18 cellular contexts compared by ENCODE assay signal in the genomic region with DNA sequence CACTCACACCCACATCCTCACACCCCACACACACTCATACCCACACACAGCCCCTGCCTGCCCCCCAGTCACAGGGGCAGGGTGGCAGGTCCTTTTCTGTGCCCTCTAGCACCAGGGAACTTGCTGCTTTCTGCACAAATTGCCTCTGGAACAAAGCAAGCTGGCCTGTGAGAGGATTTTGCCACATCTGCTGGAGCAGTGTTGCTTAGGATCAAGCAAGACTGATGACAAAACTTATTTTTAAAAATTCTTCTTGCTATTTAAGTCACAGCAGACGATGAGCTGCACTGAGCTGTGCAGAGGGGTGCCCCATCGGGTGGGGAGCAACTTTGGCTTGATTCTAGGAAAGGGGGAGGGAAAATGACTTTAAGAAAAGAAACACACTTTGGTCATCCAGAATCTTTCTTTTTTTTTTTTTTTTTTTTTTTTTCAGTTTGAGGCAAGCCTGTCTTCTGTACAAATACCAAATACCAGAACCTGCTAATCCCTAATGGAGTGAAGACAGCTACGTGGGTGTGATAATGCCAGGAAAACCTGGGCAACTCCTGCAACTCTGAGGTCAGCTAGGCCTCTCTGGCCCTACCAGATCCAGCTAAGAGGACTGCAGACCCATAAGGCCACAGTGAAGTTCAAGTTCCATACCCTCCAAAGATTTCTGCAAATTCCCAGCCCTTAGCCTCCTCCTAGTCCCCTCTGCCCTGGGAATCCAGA.
DNase-seq lines count a peak whose midpoint lies in the region; ATAC-seq and TF ChIP-seq lines count a peak whose summit lies in the region.
"Had no signal": no experiment of that assay in that cellular context is flagged by ENCODE, and none has a peak within 500 bp of the region (broad histone marks: within the 10 kb centered on the region; RNA-seq: fewer than 3 reads in every experiment).

No MANE protein-coding gene starts in this region.

- POLR2A ChIA-PET in activated CD4-positive, alpha-beta memory T cell treated with anti-CD3 and anti-CD28 coated beads, Interleukin-2, amount 10 ng/mL, durations not matched to agents 7 days and 5 days (lab: Charles Lee): no interaction called here
- POLR2A ChIA-PET in activated CD4-positive, alpha-beta memory T cell treated with anti-CD3 and anti-CD28 coated beads for 36 hours (lab: Charles Lee): interaction anchor here (0.6 kb wide), 1 partner anchor 652 kb away, joined by 3 read pairs; no protein-coding TSS in a partner anchor

- H3K36me3 Mint-ChIP-seq in activated CD4-positive, alpha-beta memory T cell treated with anti-CD3 and anti-CD28 coated beads, Interleukin-2, amount 10 ng/mL, durations not matched to agents 7 days and 5 days (ENCODE audit: low read depth): no peaks in the 10 kb centered on the region
- H3K36me3 Mint-ChIP-seq in activated CD4-positive, alpha-beta memory T cell treated with anti-CD3 and anti-CD28 coated beads for 36 hours: no peaks in the 10 kb centered on the region
- H3K36me3 Mint-ChIP-seq: CD14-positive monocyte; CD8-positive, alpha-beta T cell had no signal

- H3K4me3 Mint-ChIP-seq in activated CD4-positive, alpha-beta memory T cell treated with anti-CD3 and anti-CD28 coated beads, Interleukin-2, amount 10 ng/mL, durations not matched to agents 7 days and 5 days: no peak overlapping the region
- no peak overlapping the region for H3K4me3 Mint-ChIP-seq in activated CD4-positive, alpha-beta memory T cell treated with anti-CD3 and anti-CD28 coated beads for 36 hours
- H3K4me3 Mint-ChIP-seq: CD14-positive monocyte; CD8-positive, alpha-beta T cell had no signal

- no peaks in the 10 kb centered on the region for H3K79me2 ChIP-seq in osteoblast (ENCODE audit: insufficient read depth, low read length)

- no peak for TF ChIP-seq EP300 in esophagus muscularis mucosa (IDR thresholded peaks at IDR 0.05)

- 39% methylated on average over 3 of the region's 3 CpGs for WGBS in esophagus muscularis mucosa

- H3K4me1 Mint-ChIP-seq in activated CD4-positive, alpha-beta memory T cell treated with anti-CD3 and anti-CD28 coated beads, Interleukin-2, amount 10 ng/mL, durations not matched to agents 7 days and 5 days: no peaks in the 10 kb centered on the region
- H3K4me1 Mint-ChIP-seq in activated CD4-positive, alpha-beta memory T cell treated with anti-CD3 and anti-CD28 coated beads for 36 hours (ENCODE audit: low read depth): no peaks in the 10 kb centered on the region

- H3K27ac ChIP-seq in VCaP (peak overlapping the region; percentile 75; the same call in 1 of the 2 replicates), esophagus muscularis mucosa (replicated peaks in 1 of 4) (peak overlapping the region in 3 of 4 donors; percentile 3 to 55 (median 20)), thoracic aorta (peak overlapping the region; percentile 24 to 60), osteoblast (ENCODE audit: low read depth, low read length) (no peak overlapping the region)
- H3K27ac ChIP-seq: 22Rv1, HL-60 had no signal

- no peaks in the 10 kb centered on the region for H3K9me3 Mint-ChIP-seq in activated CD4-positive, alpha-beta memory T cell treated with anti-CD3 and anti-CD28 coated beads, Interleukin-2, amount 10 ng/mL, durations not matched to agents 7 days and 5 days
- H3K9me3 Mint-ChIP-seq in activated CD4-positive, alpha-beta memory T cell treated with anti-CD3 and anti-CD28 coated beads for 36 hours: no peaks in the 10 kb centered on the region
- H3K9me3 Mint-ChIP-seq: CD8-positive, alpha-beta T cell had no signal

- peak; percentile 7 for DNase-seq in activated CD4-positive, alpha-beta memory T cell treated with anti-CD3 and anti-CD28 coated beads, Interleukin-2, amount 10 ng/mL, durations not matched to agents 7 days and 5 days
- no peak for DNase-seq in activated CD4-positive, alpha-beta memory T cell treated with anti-CD3 and anti-CD28 coated beads for 36 hours
- DNase-seq in esophagus muscularis mucosa (ENCODE audit: extremely low spot score) (no peak), thoracic aorta (ENCODE audit: low spot score) (no peak), left lobe of liver (ENCODE audit: low spot score) (no peak), osteoblast (ENCODE audit: insufficient read length, low spot score, missing footprints) (no peak)
- DNase-seq: CD8-positive, alpha-beta T cell; COR-L47; DMS153; DMS79 treated with DMSO at 0.1 percent for 48 hours; GDM1; GOT3 had no signal

- CTCF ChIA-PET in activated CD4-positive, alpha-beta memory T cell treated with anti-CD3 and anti-CD28 coated beads, Interleukin-2, amount 10 ng/mL, durations not matched to agents 7 days and 5 days (lab: Charles Lee): interaction anchor here (0.7 kb wide), 1 partner anchor 351 kb away, joined by 4 read pairs; no protein-coding TSS in a partner anchor
- CTCF ChIA-PET in activated CD4-positive, alpha-beta memory T cell treated with anti-CD3 and anti-CD28 coated beads for 36 hours (lab: Charles Lee): interaction anchor here (0.6 kb wide), 1 partner anchor 662 kb away, joined by 3 read pairs; no protein-coding TSS in a partner anchor

- no peak overlapping the region for H3K4me3 ChIP-seq in esophagus muscularis mucosa
- no peak overlapping the region for H3K4me3 ChIP-seq in thoracic aorta
- H3K4me3 ChIP-seq in osteoblast (ENCODE audit: insufficient read depth, low read length): no peak overlapping the region
- H3K4me3 ChIP-seq: HAP-1 had no signal

- TF ChIP-seq CTCF in VCaP (conservative IDR thresholded peaks at IDR 0.05) (no peak), esophagus muscularis mucosa (IDR thresholded peaks at IDR 0.05) (no peak), thoracic aorta (IDR thresholded peaks at IDR 0.05) (no peak), osteoblast (IDR thresholded peaks at IDR 0.05; ENCODE audit: extremely low read depth, low read depth, low read length) (no peak)

- TF ChIP-seq POLR2A in esophagus muscularis mucosa (IDR thresholded peaks at IDR 0.05; ENCODE audit: low read depth): no peak

- H3K27me3 Mint-ChIP-seq in activated CD4-positive, alpha-beta memory T cell treated with anti-CD3 and anti-CD28 coated beads, Interleukin-2, amount 10 ng/mL, durations not matched to agents 7 days and 5 days: peaks cover 19% of the 10 kb centered on the region
- peaks cover 9% of the 10 kb centered on the region for H3K27me3 Mint-ChIP-seq in activated CD4-positive, alpha-beta memory T cell treated with anti-CD3 and anti-CD28 coated beads for 36 hours

- H3K4me1 ChIP-seq in esophagus muscularis mucosa (peaks cover 10 to 46% (median 34%) of the 10 kb centered on the region in 4 donors), thoracic aorta (ENCODE audit: control insufficient read depth in 1 of 2, low read depth in 2 of 2) (peaks cover 15 to 50% of the 10 kb centered on the region in 2 donors), osteoblast (ENCODE audit: insufficient read depth, low read length) (no peaks in the 10 kb centered on the region)
- H3K4me1 ChIP-seq: HAP-1 had no signal

- H2AFZ ChIP-seq in osteoblast (ENCODE audit: low read length): no peak overlapping the region

- H3K9me3 ChIP-seq in esophagus muscularis mucosa (no peaks in the 10 kb centered on the region), thoracic aorta (no peaks in the 10 kb centered on the region), osteoblast (ENCODE audit: low read depth, low read length) (no peaks in the 10 kb centered on the region)
- H3K9me3 ChIP-seq: HAP-1 had no signal

- no peak overlapping the region for H3K4me2 ChIP-seq in osteoblast (ENCODE audit: insufficient read depth, low read length)

- intact Hi-C loops in activated CD4-positive, alpha-beta memory T cell treated with anti-CD3 and anti-CD28 coated beads for 36 hours (cut with micrococcal nuclease): no loop called here
- intact Hi-C loops in esophagus muscularis mucosa (cut with DNase I): no loop called here

- H3K27me3 ChIP-seq in esophagus muscularis mucosa (no peaks in the 10 kb centered on the region), thoracic aorta (replicated peaks; ENCODE audit: insufficient read depth) (no peaks in the 10 kb centered on the region), osteoblast (ENCODE audit: insufficient read depth, low read length) (no peaks in the 10 kb centered on the region)

- ATAC-seq in thoracic aorta (ENCODE audit: insufficient number of reproducible peaks, low FRiP score, low read depth) (no peak), left lobe of liver (no peak), HG02938 (IDR thresholded peaks at IDR 0.05; ENCODE audit: unreplicated experiment) (no peak)
- ATAC-seq: CD8-positive, alpha-beta T cell had no signal

- H4K20me1 ChIP-seq in osteoblast (ENCODE audit: insufficient read depth, low read length): no peaks in the 10 kb centered on the region

- H3K36me3 ChIP-seq in esophagus muscularis mucosa (no peaks in the 10 kb centered on the region), thoracic aorta (no peaks in the 10 kb centered on the region), osteoblast (ENCODE audit: insufficient read depth, low read length) (no peaks in the 10 kb centered on the region)
- H3K36me3 ChIP-seq: HAP-1 had no signal

- no peak overlapping the region for H3K27ac Mint-ChIP-seq in activated CD4-positive, alpha-beta memory T cell treated with anti-CD3 and anti-CD28 coated beads, Interleukin-2, amount 10 ng/mL, durations not matched to agents 7 days and 5 days
- no peak overlapping the region for H3K27ac Mint-ChIP-seq in activated CD4-positive, alpha-beta memory T cell treated with anti-CD3 and anti-CD28 coated beads for 36 hours
- H3K27ac Mint-ChIP-seq: CD14-positive monocyte; CD8-positive, alpha-beta T cell had no signal
